8 cellular contexts compared by ENCODE assay signal in genomic region chr7:75776295-75776971, GRCh38. TPM values are rescaled to one million over a fixed set of nuclear protein-coding genes. Genes with fewer than 3 reads are reported as not detected.
A peak's percentile ranks its signal among the peaks of the same experiment; 100 is the strongest.
DNase-seq lines count a peak whose midpoint lies in the region; ATAC-seq and TF ChIP-seq lines count a peak whose summit lies in the region.

No MANE protein-coding gene starts in this region.

- peaks cover 11% of the 10 kb centered on the region for H3K4me1 Mint-ChIP-seq in Calu3 (ENCODE audit: low read depth, unreplicated experiment)
- peaks cover 23% of the 10 kb centered on the region for H3K4me1 Mint-ChIP-seq in activated T-helper 17 cell treated with anti-CD3 and anti-CD28 coated beads, Interleukin-2, amount 50 U/mL, for 72 hours

- DNase-seq in Calu3 (peak; percentile 1), OCI-M1 (lab: John Stamatoyannopoulos, UW) (peak; percentile 35), non-pigmented ciliary epithelial cell (ENCODE audit: low read depth) (peak; percentile 77), NCI-H1105 treated with DMSO at 0.1 percent for 48 hours (lab: John Stamatoyannopoulos, UW) (no peak), NCI-H526 (lab: John Stamatoyannopoulos, UW) (no peak)

- intact Hi-C loops in Calu3 (cut with micrococcal nuclease; ENCODE audit: unreplicated experiment), result no loop called here

- no peaks in the 10 kb centered on the region for H3K9me3 Mint-ChIP-seq in Calu3 (ENCODE audit: low read depth, unreplicated experiment)
- H3K9me3 Mint-ChIP-seq in activated T-helper 17 cell treated with anti-CD3 and anti-CD28 coated beads, Interleukin-2, amount 50 U/mL, for 72 hours, result no peaks in the 10 kb centered on the region

- BruUV-seq in Calu3 (replicated peaks; lab: Mats Ljungman, UMichigan), result no TSS peak

- no peaks in the 10 kb centered on the region for H3K36me3 Mint-ChIP-seq in Calu3 (ENCODE audit: insufficient read depth, unreplicated experiment)
- H3K36me3 Mint-ChIP-seq in activated T-helper 17 cell treated with anti-CD3 and anti-CD28 coated beads, Interleukin-2, amount 50 U/mL, for 72 hours (ENCODE audit: low read depth), result peaks cover 6% of the 10 kb centered on the region

- no peak overlapping the region for H3K27ac Mint-ChIP-seq in Calu3 (ENCODE audit: unreplicated experiment)
- H3K27ac Mint-ChIP-seq in activated T-helper 17 cell treated with anti-CD3 and anti-CD28 coated beads, Interleukin-2, amount 50 U/mL, for 72 hours, result peak overlapping the region; percentile 83

- no peak overlapping the region for H3K4me3 Mint-ChIP-seq in Calu3 (ENCODE audit: low read depth, unreplicated experiment)
- peak overlapping the region; percentile 53 for H3K4me3 Mint-ChIP-seq in activated T-helper 17 cell treated with anti-CD3 and anti-CD28 coated beads, Interleukin-2, amount 50 U/mL, for 72 hours

- no peak for TF ChIP-seq CTCF in Calu3 (IDR thresholded peaks at IDR 0.05; ENCODE audit: unreplicated experiment)

- CTCF ChIA-PET in Calu3 (lab: Charles Lee), result interaction anchor here (0.6 kb wide), 1 partner anchor 187 kb away, joined by 4 read pairs; no protein-coding TSS in a partner anchor

- peak; percentile 95 for ATAC-seq in activated T-helper 17 cell treated with anti-CD3 and anti-CD28 coated beads, Interleukin-2, amount 50 U/mL, for 72 hours (replicated peaks)
- no peak for ATAC-seq in HG03521 (IDR thresholded peaks at IDR 0.05; ENCODE audit: unreplicated experiment)
- no peak for ATAC-seq in GM21381 (IDR thresholded peaks at IDR 0.05; ENCODE audit: unreplicated experiment)

- peaks cover 27% of the 10 kb centered on the region for H3K27me3 Mint-ChIP-seq in Calu3 (ENCODE audit: unreplicated experiment)
- H3K27me3 Mint-ChIP-seq in activated T-helper 17 cell treated with anti-CD3 and anti-CD28 coated beads, Interleukin-2, amount 50 U/mL, for 72 hours, result peaks cover 15% of the 10 kb centered on the region

RNA-seq across cellular contexts. Expression of gene CCL26, which starts 4.4 kb away (rescaled TPM):
- total RNA-seq in Calu3 (2022), result not detected in 2 replicates
- total RNA-seq in activated T-helper 17 cell treated with anti-CD3 and anti-CD28 coated beads, Interleukin-2, amount 50 U/mL, for 72 hours, result not detected

RNA-seq across cellular contexts. Expression of gene CCL24, which starts 37.2 kb away (rescaled TPM):
- total RNA-seq in Calu3 (2022), result 0.68 TPM in 1 of 2 replicates, not detected in the other
- not detected for total RNA-seq in activated T-helper 17 cell treated with anti-CD3 and anti-CD28 coated beads, Interleukin-2, amount 50 U/mL, for 72 hours

RNA-seq across cellular contexts. Expression of gene HIP1, which starts 37.7 kb away (rescaled TPM):
- total RNA-seq in Calu3 (2022), result 8.3 and 10.7 TPM in 2 replicates
- total RNA-seq in activated T-helper 17 cell treated with anti-CD3 and anti-CD28 coated beads, Interleukin-2, amount 50 U/mL, for 72 hours, result 10 to 100 TPM in 1 of 2 donors, 1 to 10 TPM in 1; 9.8 to 13.0 TPM

Comparison
In these comparisons a context has a peak if more than half of its experiments do, and no peak if none do; other contexts are left out.
1. DNase-seq: peak in Calu3 (single experiment), OCI-M1 (single experiment) and non-pigmented ciliary epithelial cell (single experiment); none in NCI-H1105 treated with DMSO at 0.1 percent for 48 hours (single experiment) and NCI-H526 (0 of 2).